ENCODE assay signal across 8 cellular contexts in genomic region chr20:2688041-2688591, GRCh38. TPM values are rescaled to one million over a fixed set of nuclear protein-coding genes. Genes with fewer than 3 reads are reported as not detected.
DNase-seq lines count a peak whose midpoint lies in the region; ATAC-seq, FAIRE-seq and TF ChIP-seq lines count a peak whose summit lies in the region.

No MANE protein-coding gene starts in this region.

- no peak overlapping the region; the same call in 1 of the 2 replicates for H3K4me3 ChIP-seq in K562

- peak; percentile 95 for ATAC-seq in K562
- ATAC-seq in left lobe of liver, result peak; percentile 48
- no peak for ATAC-seq in HG03354 (IDR thresholded peaks at IDR 0.05; ENCODE audit: poor library complexity, severe bottlenecking, unreplicated experiment)
- no peak for ATAC-seq in GM21786 (IDR thresholded peaks at IDR 0.05; ENCODE audit: unreplicated experiment)

- POLR2A ChIA-PET in K562 (lab: Yijun Ruan, JAX), result interaction anchor here (0.7 to 0.8 kb wide), 2 partner anchors 20 kb away, joined by 3 read pairs; no protein-coding TSS in a partner anchor

- peak overlapping the region; percentile 32 for H3K4me2 ChIP-seq in K562 (ENCODE audit: insufficient read depth, low read length)

- no TSS peak for BruUV-seq in K562 (replicated peaks; lab: Mats Ljungman, UMichigan)

- no peaks in the 10 kb centered on the region for H3K9me3 ChIP-seq in K562 (replicated peaks; ENCODE audit: control insufficient read depth, insufficient read depth, low read depth, low read length)

- peaks cover 0 to 9% of the 10 kb centered on the region in 2 experiments; a peak in 3 of 5 replicates for H3K4me1 ChIP-seq in K562 (replicated peaks in 1 of 2; ENCODE audit: control insufficient read depth in 2 of 2, insufficient read depth in 2 of 2, low read length in 2 of 2)

- in situ Hi-C loops in KBM-7 (cut with MboI; ENCODE audit: low pct_unique_long_range_greater_than_20kb, low sequenced_read_pairs), result no loop called here
- in situ Hi-C loops in K562 (cut with MboI), result loop anchor here (5.0 kb wide), 1 partner anchor 164 kb away; no protein-coding TSS in a partner anchor

- H4K20me1 ChIP-seq in K562 (replicated peaks; ENCODE audit: control insufficient read depth, insufficient read depth, low read length), result no peaks in the 10 kb centered on the region

- no peak for TF ChIP-seq EP300 in K562 (IDR thresholded peaks at IDR 0.05; ENCODE audit: low read length)

- CTCF ChIA-PET in K562 (lab: Yijun Ruan, JAX; ENCODE audit: low intra/inter-chr PET ratio), result interaction anchor here (1.2 kb wide), 1 partner anchor 55 kb away, joined by 4 read pairs; no protein-coding TSS in a partner anchor

- peaks cover 6 to 28% of the 10 kb centered on the region in 2 experiments; a peak in 4 of 5 replicates for H3K27me3 ChIP-seq in K562 (ENCODE audit: control insufficient read depth in 2 of 2, insufficient read depth in 2 of 2, low read length in 2 of 2)

- peak; percentile 82 for FAIRE-seq in K562 (lab: Jason Lieb, UNC)

- peak overlapping the region; percentile 85 for H2AFZ ChIP-seq in K562 (ENCODE audit: low read depth, low read length)

- peak; percentile 65 to 80 for TF ChIP-seq RAD21 in K562 (CRISPR knock-in tag; conservative IDR thresholded peaks at IDR 0.05 in 1 of 2, IDR thresholded peaks at IDR 0.05 in 1 of 2)

- H3K27ac ChIP-seq in VCaP (no peak overlapping the region), K562 (ENCODE audit: extremely low read depth, low read depth, low read length) (no peak overlapping the region)

- no peaks in the 10 kb centered on the region for H3K79me2 ChIP-seq in K562 (ENCODE audit: control insufficient read depth, insufficient read depth, low read length)

- no peaks in the 10 kb centered on the region for H3K9me1 ChIP-seq in K562 (ENCODE audit: control insufficient read depth, insufficient read depth, low read length)

- TF ChIP-seq CTCF in VCaP (conservative IDR thresholded peaks at IDR 0.05) (peak; percentile 40), K562 (IDR thresholded peaks at IDR 0.05 in 2 of 3, conservative IDR thresholded peaks at IDR 0.05 in 1 of 3; ENCODE audit: insufficient read depth in 2 of 3, low read depth in 1 of 3, low read length in 3 of 3) (peak; percentile 83 to 89 (median 84))

- intact Hi-C loops in K562 (cut with micrococcal nuclease), result loop anchor here (1.0 to 5.0 kb wide), 3 partner anchors 55 to 164 kb away; no protein-coding TSS in a partner anchor

- no peak overlapping the region for H3K9ac ChIP-seq in K562 (ENCODE audit: insufficient read depth in 1 of 2, low read depth in 2 of 2, low read length in 2 of 2)

- DNase-seq in COLO829 (ENCODE audit: low spot score) (peak; percentile 77), KBM-7 (peak; percentile 94), K562 (ENCODE audit: extremely low read depth in 1 of 4, low spot score in 3 of 4) (peak; percentile 60 to 77 (median 64)), left lobe of liver (ENCODE audit: low spot score) (no peak)
- peak; percentile 66 for DNase-seq in stimulated activated CD8-positive, alpha-beta memory T cell treated with anti-CD3 and anti-CD28 coated beads, Interleukin-12 subunit alpha, Interleukin-12 subunit beta, amount 100 ng/mL, for 4 hours (ENCODE audit: low read depth)

- 7% methylated on average over 18 of the region's 18 CpGs for WGBS in K562 (ENCODE audit: insufficient coverage, low coverage, missing lambda C conversion rate)

- TF ChIP-seq POLR2A in K562 (conservative IDR thresholded peaks at IDR 0.05), result no peak

- no peaks in the 10 kb centered on the region for H3K36me3 ChIP-seq in K562 (ENCODE audit: control insufficient read depth, insufficient read depth, low read length)

TF ChIP-seq in K562, 482 proteins besides CTCF, POLR2A, EP300 and RAD21 (continues in another document):
- no peak for TF ChIP-seq RBM14 (IDR thresholded peaks at IDR 0.05; ENCODE audit: borderline replicate concordance, insufficient read depth, low read depth, low read length)
- TF ChIP-seq NR3C1 (CRISPR knock-in tag; IDR thresholded peaks at IDR 0.05), result no peak
- no peak for TF ChIP-seq ZSCAN32 (CRISPR knock-in tag; IDR thresholded peaks at IDR 0.05)
- peak; percentile 23; the same call in 1 of the 2 replicates for TF ChIP-seq ZNF740 (CRISPR knock-in tag; IDR thresholded peaks at IDR 0.05)
- no peak for TF ChIP-seq ZNF740 (tag; IDR thresholded peaks at IDR 0.05)
- TF ChIP-seq STAG1 (CRISPR knock-in tag; IDR thresholded peaks at IDR 0.05; ENCODE audit: borderline replicate concordance), result peak; percentile 55; the same call in 1 of the 2 replicates
- no peak for TF ChIP-seq TAF9B (IDR thresholded peaks at IDR 0.05; ENCODE audit: partially characterized antibody)
- TF ChIP-seq DPF2 (IDR thresholded peaks at IDR 0.05), result no peak
- TF ChIP-seq SRSF7 (optimal IDR thresholded peaks at IDR 0.05; ENCODE audit: low read depth, low read length), result no peak
- TF ChIP-seq TARDBP (IDR thresholded peaks at IDR 0.05), result no peak
- no peak for TF ChIP-seq PRMT5 (CRISPR knock-in tag; IDR thresholded peaks at IDR 0.05)

RNA-seq across cellular contexts. Expression of gene EBF4, which starts 4.5 kb away (rescaled TPM):
- 0.25 and 0.62 TPM in 2 replicates for total RNA-seq in K562 (2011; cell fraction: chromatin; rRNA removed; ENCODE audit: low replicate concordance)
- 0.17 and 0.39 TPM in 2 replicates for total RNA-seq in K562 (2011; cell fraction: nucleolus; rRNA removed)
- not detected in 2 replicates for total RNA-seq in K562 (2011; cell fraction: nucleoplasm; rRNA removed)
- 0.09 TPM in 1 of 2 replicates, not detected in the other for total RNA-seq in K562 (2014; rRNA removed)
- total RNA-seq in K562 (2014; rRNA removed; fragmentation: Illumina TruSeq; extraction: Trizol), result not detected in 2 replicates
- total RNA-seq in K562 (2015; rRNA removed; fragmentation: Illumina TruSeq; extraction: Trizol), result not detected in 2 replicates
- not detected in 2 replicates for total RNA-seq in K562 (2021)
- 0.04 TPM in 1 of 2 replicates, not detected in the other for polyA plus RNA-seq in K562 (2011; rRNA removed)
- polyA plus RNA-seq in K562 (2011; cell fraction: cytosol; rRNA removed), result 0.03 and 0.16 TPM in 2 replicates
- polyA plus RNA-seq in K562 (2011; cell fraction: nucleus; rRNA removed), result 0.21 and 0.34 TPM in 2 replicates
- 0.32 TPM in 1 of 2 replicates, not detected in the other for polyA plus RNA-seq in K562 (2012)
- not detected in 2 replicates for polyA plus RNA-seq in K562 (2014; fragmentation: Illumina TruSeq; extraction: Trizol)
- polyA plus RNA-seq in K562 (2014; fragmentation: Nextera tagmentation; extraction: Ambion mirVana), result not detected
- polyA plus RNA-seq in K562 (2014; rRNA removed), result not detected in 2 replicates
- not detected in 2 replicates for polyA minus RNA-seq in K562 (2011; rRNA and poly(A)+ RNA removed)
- not detected in 2 replicates for polyA minus RNA-seq in K562 (2011; cell fraction: cytosol; rRNA and poly(A)+ RNA removed)
- 0.22 TPM in 1 of 2 replicates, not detected in the other for polyA minus RNA-seq in K562 (2011; cell fraction: nucleus; rRNA and poly(A)+ RNA removed)
- 8.9 TPM for total RNA-seq in left lobe of liver

RNA-seq across cellular contexts. Expression of gene IDH3B, which starts 24.1 kb away (rescaled TPM):
- 210 and 456 TPM in 2 replicates for total RNA-seq in K562 (2011; cell fraction: chromatin; rRNA removed; ENCODE audit: low replicate concordance)
- 264 and 268 TPM in 2 replicates for total RNA-seq in K562 (2011; cell fraction: nucleolus; rRNA removed)
- total RNA-seq in K562 (2011; cell fraction: nucleoplasm; rRNA removed), result 232 and 256 TPM in 2 replicates
- total RNA-seq in K562 (2014; rRNA removed), result 168 and 199 TPM in 2 replicates
- total RNA-seq in K562 (2014; rRNA removed; fragmentation: Illumina TruSeq; extraction: Trizol), result 122 and 130 TPM in 2 replicates
- total RNA-seq in K562 (2015; rRNA removed; fragmentation: Illumina TruSeq; extraction: Trizol), result 130 and 133 TPM in 2 replicates
- total RNA-seq in K562 (2021), result 148 and 157 TPM in 2 replicates
- 224 and 343 TPM in 2 replicates for polyA plus RNA-seq in K562 (2011; rRNA removed)
- 241 and 417 TPM in 2 replicates for polyA plus RNA-seq in K562 (2011; cell fraction: cytosol; rRNA removed)
- polyA plus RNA-seq in K562 (2011; cell fraction: nucleus; rRNA removed), result 535 and 1,075 TPM in 2 replicates
- polyA plus RNA-seq in K562 (2012), result 97.1 and 153 TPM in 2 replicates
- 151 and 155 TPM in 2 replicates for polyA plus RNA-seq in K562 (2014; fragmentation: Illumina TruSeq; extraction: Trizol)
- polyA plus RNA-seq in K562 (2014; fragmentation: Nextera tagmentation; extraction: Ambion mirVana), result 10 to 100 TPM; 91.7 to 92.3 TPM
- polyA plus RNA-seq in K562 (2014; rRNA removed), result 196 and 222 TPM in 2 replicates
- polyA minus RNA-seq in K562 (2011; rRNA and poly(A)+ RNA removed), result 242 and 358 TPM in 2 replicates
- 91.2 and 115 TPM in 2 replicates for polyA minus RNA-seq in K562 (2011; cell fraction: cytosol; rRNA and poly(A)+ RNA removed)
- polyA minus RNA-seq in K562 (2011; cell fraction: nucleus; rRNA and poly(A)+ RNA removed), result 85.5 and 190 TPM in 2 replicates
- total RNA-seq in left lobe of liver, result 46.9 TPM

RNA-seq across cellular contexts. Expression of gene NOP56, which starts 35.7 kb away (rescaled TPM):
- 996 and 1,662 TPM in 2 replicates for total RNA-seq in K562 (2011; cell fraction: chromatin; rRNA removed; ENCODE audit: low replicate concordance)
- total RNA-seq in K562 (2011; cell fraction: nucleolus; rRNA removed), result 1,111 and 1,184 TPM in 2 replicates
- total RNA-seq in K562 (2011; cell fraction: nucleoplasm; rRNA removed), result 825 and 908 TPM in 2 replicates
- total RNA-seq in K562 (2014; rRNA removed) (528 and 570 TPM in 2 replicates), K562 (2014; rRNA removed; fragmentation: Illumina TruSeq; extraction: Trizol) (581 and 590 TPM in 2 replicates), K562 (2015; rRNA removed; fragmentation: Illumina TruSeq; extraction: Trizol) (631 and 697 TPM in 2 replicates), K562 (2021) (393 and 397 TPM in 2 replicates), left lobe of liver (30.4 TPM)
- polyA plus RNA-seq in K562 (2011; rRNA removed) (376 and 404 TPM in 2 replicates), K562 (2014; fragmentation: Illumina TruSeq; extraction: Trizol) (441 and 482 TPM in 2 replicates), K562 (2014; fragmentation: Nextera tagmentation; extraction: Ambion mirVana) (100 to 1,000 TPM; 295 to 439 TPM), K562 (2014; rRNA removed) (427 and 428 TPM in 2 replicates)
- 226 and 291 TPM in 2 replicates for polyA plus RNA-seq in K562 (2011; cell fraction: cytosol; rRNA removed)
- polyA plus RNA-seq in K562 (2011; cell fraction: nucleus; rRNA removed), result 1,530 and 1,680 TPM in 2 replicates
- 190 and 399 TPM in 2 replicates for polyA plus RNA-seq in K562 (2012)
- polyA minus RNA-seq in K562 (2011; rRNA and poly(A)+ RNA removed), result 583 and 607 TPM in 2 replicates
- 235 and 353 TPM in 2 replicates for polyA minus RNA-seq in K562 (2011; cell fraction: cytosol; rRNA and poly(A)+ RNA removed)
- 490 and 782 TPM in 2 replicates for polyA minus RNA-seq in K562 (2011; cell fraction: nucleus; rRNA and poly(A)+ RNA removed)

Comparison
In these comparisons a context has a peak if more than half of its experiments do, and no peak if none do; other contexts are left out.
1. ATAC-seq: peak in K562 (single experiment) and left lobe of liver (single experiment); none in HG03354 (single experiment) and GM21786 (single experiment).
2. RNA of gene NOP56, which starts 35.7 kb away (total RNA-seq): 393 to 1,662 TPM in K562; 30.4 TPM in left lobe of liver (single experiment); every median in the first group is over 10 times any median in the second.